10 cellular contexts compared by ENCODE assay signal in the genomic region with DNA sequence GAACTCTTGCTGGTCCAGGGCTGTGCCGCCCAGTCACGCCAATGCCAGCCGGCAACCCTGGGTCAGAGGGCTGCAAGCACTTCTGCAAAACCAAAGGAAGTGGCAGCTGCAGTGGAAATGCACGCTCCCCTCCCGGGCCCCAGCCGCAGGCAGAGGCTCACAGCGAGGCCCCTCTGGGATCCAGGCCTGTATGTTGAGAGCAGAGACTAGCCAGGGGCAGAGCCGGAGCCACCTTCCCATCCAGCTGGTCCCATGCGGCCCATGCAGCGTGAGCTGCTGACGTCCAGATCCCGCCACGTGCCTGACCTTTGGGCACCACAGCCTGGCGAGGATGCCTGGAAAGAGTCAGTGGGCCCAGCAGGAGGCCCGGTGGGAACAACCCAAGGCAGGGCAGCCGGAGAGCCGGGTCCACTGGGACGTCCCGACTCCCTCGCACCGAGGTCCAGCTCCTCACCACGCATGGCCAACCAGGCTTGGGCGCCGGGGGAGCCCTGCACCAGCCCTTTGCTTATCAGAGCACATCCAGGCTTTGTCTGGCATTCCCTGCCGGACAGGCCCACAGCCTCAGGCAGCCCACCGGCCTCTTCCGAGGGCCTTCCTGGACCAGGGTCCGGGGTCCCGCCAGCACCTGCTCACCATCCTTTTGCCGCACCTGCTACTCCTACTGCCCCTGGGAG. TPM values are rescaled to one million over a fixed set of nuclear protein-coding genes. Genes with fewer than 3 reads are reported as not detected.
DNase-seq lines count a peak whose midpoint lies in the region; ATAC-seq and TF ChIP-seq lines count a peak whose summit lies in the region.
"Had no signal": no experiment of that assay in that cellular context is flagged by ENCODE, and none has a peak within 500 bp of the region (broad histone marks: within the 10 kb centered on the region; RNA-seq: fewer than 3 reads in every experiment).

No MANE protein-coding gene starts in this region.

- no peak for ATAC-seq in GM21576 (IDR thresholded peaks at IDR 0.05; ENCODE audit: unreplicated experiment)

- H3K27me3 ChIP-seq in dorsolateral prefrontal cortex (peaks cover 0 to 15% (median 0%) of the 10 kb centered on the region in 45 donors), PC-9 (ENCODE audit: insufficient read depth, low read depth) (no peaks in the 10 kb centered on the region)
- H3K27me3 ChIP-seq: MG63 had no signal

- H4K20me1 ChIP-seq in OCI-LY7 (ENCODE audit: insufficient read depth, low read length): no peaks in the 10 kb centered on the region
- H4K20me1 ChIP-seq in PC-9 (ENCODE audit: insufficient read depth): no peaks in the 10 kb centered on the region

- no peaks in the 10 kb centered on the region for H3K79me2 ChIP-seq in OCI-LY7 (ENCODE audit: insufficient read depth, low read depth, low read length)
- H3K79me2 ChIP-seq in PC-9 (ENCODE audit: low read depth): no peaks in the 10 kb centered on the region

- no peak overlapping the region for H3K4me3 Mint-ChIP-seq in osteocyte (ENCODE audit: unreplicated experiment)
- H3K4me3 Mint-ChIP-seq: neural progenitor cell had no signal

- H3K4me1 ChIP-seq in OCI-LY7 (ENCODE audit: insufficient read depth, low read length, poor library complexity, severe bottlenecking) (peaks cover 38% of the 10 kb centered on the region), PC-9 (replicated peaks; ENCODE audit: insufficient read depth) (no peaks in the 10 kb centered on the region)

- DNase-seq in GDM1 (lab: John Stamatoyannopoulos, UW) (peak; percentile 78), OCI-LY7 (ENCODE audit: low spot score) (peak; percentile 69), dorsolateral prefrontal cortex (no peak), osteocyte (ENCODE audit: extremely low spot score, unreplicated experiment) (peak; percentile 84), PC-9 (no peak), NCI-H1092 (lab: John Stamatoyannopoulos, UW) (no peak), NCI-H748 treated with DMSO at 0.1 percent for 48 hours (lab: John Stamatoyannopoulos, UW) (no peak)
- DNase-seq: MG63 had no signal

- CTCF ChIA-PET in OCI-LY7 (lab: Charles Lee; ENCODE audit: unreplicated experiment): no interaction called here
- CTCF ChIA-PET in PC-9 (lab: Charles Lee): no interaction called here

- peaks cover 2% of the 10 kb centered on the region for H3K27me3 Mint-ChIP-seq in osteocyte (ENCODE audit: unreplicated experiment)

- no peak for TF ChIP-seq CTCF in OCI-LY7 (conservative IDR thresholded peaks at IDR 0.05; ENCODE audit: low read length)
- TF ChIP-seq CTCF in dorsolateral prefrontal cortex (IDR thresholded peaks at IDR 0.05 in 54 of 56, conservative IDR thresholded peaks at IDR 0.05 in 2 of 56; ENCODE audit: low read depth in 1 of 56, partially characterized antibody in 56 of 56): no peak
- no peak for TF ChIP-seq CTCF in osteocyte (IDR thresholded peaks at IDR 0.05)
- TF ChIP-seq CTCF in PC-9 (conservative IDR thresholded peaks at IDR 0.05): no peak

- H3K9me3 Mint-ChIP-seq in osteocyte (ENCODE audit: unreplicated experiment): no peaks in the 10 kb centered on the region
- H3K9me3 Mint-ChIP-seq: neural progenitor cell had no signal

- no peaks in the 10 kb centered on the region for H3K9me3 ChIP-seq in OCI-LY7 (ENCODE audit: low read length)
- no peaks in the 10 kb centered on the region for H3K9me3 ChIP-seq in PC-9 (ENCODE audit: insufficient read depth, low read depth)
- H3K9me3 ChIP-seq: MG63 had no signal

- H3K4me2 ChIP-seq in OCI-LY7 (ENCODE audit: low read length) (peak overlapping the region; percentile 58), PC-9 (no peak overlapping the region)
- H3K4me2 ChIP-seq: neural progenitor cell had no signal

- H3F3A ChIP-seq in PC-9 (ENCODE audit: insufficient read depth, low read depth): no peaks in the 10 kb centered on the region

- intact Hi-C loops in OCI-LY7 (cut with micrococcal nuclease; ENCODE audit: unreplicated experiment): no loop called here
- intact Hi-C loops in dorsolateral prefrontal cortex (cut with DNase I): no loop called here
- intact Hi-C loops in PC-9 (cut with micrococcal nuclease; ENCODE audit: unreplicated experiment): no loop called here

- H3K36me3 ChIP-seq in OCI-LY7 (ENCODE audit: insufficient read depth, low read length): no peaks in the 10 kb centered on the region
- H3K36me3 ChIP-seq in PC-9 (ENCODE audit: low read depth): no peaks in the 10 kb centered on the region
- H3K36me3 ChIP-seq: MG63, neural progenitor cell had no signal

- POLR2A ChIA-PET in OCI-LY7 (lab: Charles Lee) (no interaction called here), PC-9 (lab: Charles Lee; ENCODE audit: unreplicated experiment) (no interaction called here)

- H3K4me1 Mint-ChIP-seq in osteocyte (ENCODE audit: unreplicated experiment): peaks cover 2% of the 10 kb centered on the region

- H3K9me2 ChIP-seq in OCI-LY7 (ENCODE audit: insufficient read depth, low read length): no peaks in the 10 kb centered on the region
- H3K9me2 ChIP-seq in PC-9 (ENCODE audit: insufficient read depth): no peaks in the 10 kb centered on the region

- no peak overlapping the region for H3K27ac Mint-ChIP-seq in osteocyte (ENCODE audit: unreplicated experiment)
- H3K27ac Mint-ChIP-seq: neural progenitor cell had no signal

- H2AFZ ChIP-seq in OCI-LY7 (ENCODE audit: low read length): peak overlapping the region; percentile 63
- H2AFZ ChIP-seq in PC-9: no peak overlapping the region
- H2AFZ ChIP-seq: neural progenitor cell had no signal

- H3K27ac ChIP-seq in OCI-LY7 (ENCODE audit: low read depth, low read length, poor library complexity, severe bottlenecking) (no peak overlapping the region), dorsolateral prefrontal cortex (peak overlapping the region in 44 of 59 donors; percentile 11 to 84 (median 60)), PC-9 (no peak overlapping the region)
- H3K27ac ChIP-seq: neural progenitor cell had no signal

- H3K4me3 ChIP-seq in OCI-LY7 (ENCODE audit: low read depth, low read length, poor library complexity, severe bottlenecking) (no peak overlapping the region), dorsolateral prefrontal cortex (peak overlapping the region in 8 of 59 donors; percentile 4 to 28 (median 19)), PC-9 (no peak overlapping the region)
- H3K4me3 ChIP-seq: MG63, neural progenitor cell had no signal

- no peaks in the 10 kb centered on the region for H3K36me3 Mint-ChIP-seq in osteocyte (ENCODE audit: unreplicated experiment)
- H3K36me3 Mint-ChIP-seq: neural progenitor cell had no signal

- BruUV-seq in OCI-LY7 (replicated peaks; lab: Mats Ljungman, UMichigan): no TSS peak
- BruUV-seq in PC-9 (replicated peaks; lab: Mats Ljungman, UMichigan): no TSS peak

RNA-seq across cellular contexts. Expression of a gene that starts 4.3 kb away (rescaled TPM):
- total RNA-seq in OCI-LY7 (2014; rRNA removed; shearing (Covaris generic)): 0.10 and 1.0 TPM in 2 replicates
- total RNA-seq in OCI-LY7 (2022): 1.9 and 3.0 TPM in 2 replicates
- 1 to 10 TPM in 96 of 120 experiments, under 1 TPM in 24; 0.48 to 3.9 (median 1.6) TPM for total RNA-seq in dorsolateral prefrontal cortex
- 0.16 and 0.24 TPM in 2 replicates for total RNA-seq in osteocyte
- total RNA-seq in PC-9 (2021): 0.98 TPM in 1 of 2 replicates, not detected in the other

RNA-seq across cellular contexts. Expression of a gene that starts 40.0 kb away (rescaled TPM):
- 109 and 110 TPM in 2 replicates for total RNA-seq in OCI-LY7 (2014; rRNA removed; shearing (Covaris generic))
- total RNA-seq in OCI-LY7 (2022): 74.0 and 79.5 TPM in 2 replicates
- total RNA-seq in dorsolateral prefrontal cortex: 1 to 10 TPM; 1.7 to 5.4 (median 3.1) TPM
- total RNA-seq in osteocyte: 14.6 and 17.4 TPM in 2 replicates
- total RNA-seq in PC-9 (2021): 24.9 and 27.7 TPM in 2 replicates

Comparison
In these comparisons a context has a peak if more than half of its experiments do, and no peak if none do; other contexts are left out.
1. DNase-seq: peak in GDM1 (single experiment), OCI-LY7 (single experiment) and osteocyte (single experiment); none in dorsolateral prefrontal cortex (0 of 10), PC-9 (0 of 2), NCI-H1092 (single experiment) and NCI-H748 treated with DMSO at 0.1 percent for 48 hours (single experiment).
2. H3K27ac ChIP-seq: peak in dorsolateral prefrontal cortex (44 of 59); none in OCI-LY7 (single experiment) and PC-9 (single experiment).